ENCODE assay signal across 15 cellular contexts in the genomic region with DNA sequence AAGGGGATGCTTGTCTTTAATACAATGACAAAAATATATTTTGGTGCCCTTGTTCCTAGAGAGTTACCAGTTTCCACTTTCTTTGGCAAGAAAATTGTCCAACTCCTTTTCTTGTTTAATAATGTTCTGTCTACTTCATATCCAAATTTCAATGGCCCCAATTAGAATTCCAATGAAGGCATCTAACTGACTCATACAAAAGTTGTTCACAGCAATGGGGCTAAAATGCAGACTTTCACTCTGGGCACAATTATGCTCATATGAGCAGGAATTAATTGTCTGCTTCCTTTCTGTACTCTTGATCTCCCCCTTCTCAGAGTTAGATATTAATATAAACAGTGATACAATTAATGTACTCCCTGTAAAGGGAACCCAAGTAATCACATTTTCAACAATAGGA. TPM values are rescaled to one million over a fixed set of nuclear protein-coding genes. Genes with fewer than 3 reads are reported as not detected.
DNase-seq lines count a peak whose midpoint lies in the region; ATAC-seq and TF ChIP-seq lines count a peak whose summit lies in the region.
"Had no signal": no experiment of that assay in that cellular context is flagged by ENCODE, and none has a peak within 500 bp of the region (broad histone marks: within the 10 kb centered on the region; RNA-seq: fewer than 3 reads in every experiment).

No MANE protein-coding gene starts in this region.

- peak; percentile 49 for DNase-seq in AG10803 (ENCODE audit: low read depth)
- no peak for DNase-seq in PC-9
- DNase-seq in foreskin melanocyte, result peak; percentile 26
- DNase-seq in psoas muscle, result no peak
- no peak for DNase-seq in NCI-H526 (lab: John Stamatoyannopoulos, UW)
- DNase-seq in GF-D8 (lab: John Stamatoyannopoulos, UW), result no peak
- no peak for DNase-seq in NCI-H226
- DNase-seq: anterior cingulate cortex, MM.1S, NCI-H2081 treated with DMSO at 0.1 percent for 48 hours, NCI-H82, RPMI8226, substantia nigra had no signal

- peak overlapping the region; percentile 86 for H3K4me2 ChIP-seq in PC-9

- H3K4me3 ChIP-seq in AG10803 (ENCODE audit: low read length) (no peak overlapping the region), PC-9 (peak overlapping the region; percentile 53; the same call in 1 of the 2 replicates), psoas muscle (peak overlapping the region; percentile 68)

- H3K36me3 ChIP-seq in PC-9 (ENCODE audit: low read depth), result no peaks in the 10 kb centered on the region
- H3K36me3 ChIP-seq in psoas muscle (ENCODE audit: insufficient read depth in 1 of 2, low read depth in 1 of 2), result peaks cover 0 to 14% of the 10 kb centered on the region in 2 donors

- peak overlapping the region; percentile 77; the same call in 1 of the 2 replicates for H2AFZ ChIP-seq in PC-9

- TF ChIP-seq CTCF in AG10803 (conservative IDR thresholded peaks at IDR 0.05; ENCODE audit: low read length) (no peak), PC-9 (conservative IDR thresholded peaks at IDR 0.05) (no peak), psoas muscle (IDR thresholded peaks at IDR 0.05) (no peak)

- no peaks in the 10 kb centered on the region for H3K27me3 ChIP-seq in PC-9 (ENCODE audit: insufficient read depth, low read depth)
- H3K27me3 ChIP-seq in psoas muscle (ENCODE audit: insufficient read depth in 3 of 3, low read length in 2 of 3), result no peaks in the 10 kb centered on the region

- POLR2A ChIA-PET in PC-9 (lab: Charles Lee; ENCODE audit: unreplicated experiment), result interaction anchor here (0.6 to 0.7 kb wide), 2 partner anchors 167 to 302 kb away, joined by 6 to 16 read pairs; no protein-coding TSS in a partner anchor

- H3K27ac ChIP-seq in PC-9 (peak overlapping the region; percentile 82), psoas muscle (peak overlapping the region; percentile 95)

- no peak for TF ChIP-seq POLR2A in GM18505 (IDR thresholded peaks at IDR 0.05; ENCODE audit: borderline replicate concordance, extremely low read depth, insufficient read depth, insufficient read length)

- peaks cover 33% of the 10 kb centered on the region for H3K4me1 ChIP-seq in PC-9 (replicated peaks; ENCODE audit: insufficient read depth)
- peaks cover 20% of the 10 kb centered on the region for H3K4me1 ChIP-seq in psoas muscle

- intact Hi-C loops in PC-9 (cut with micrococcal nuclease; ENCODE audit: unreplicated experiment), result loop anchor here (2.0 kb wide), 1 partner anchor 31 kb away; no protein-coding TSS in a partner anchor
- intact Hi-C loops in psoas muscle (cut with DNase I), result loop anchor here (2.0 to 5.0 kb wide), 2 partner anchors 31 to 40 kb away; no protein-coding TSS in a partner anchor

- H3K79me2 ChIP-seq in PC-9 (ENCODE audit: low read depth), result no peaks in the 10 kb centered on the region

- H3F3A ChIP-seq in PC-9 (ENCODE audit: insufficient read depth, low read depth), result peaks cover 27% of the 10 kb centered on the region

- CTCF ChIA-PET in PC-9 (lab: Charles Lee), result no interaction called here

- 0 out of 2 replicates have a peak, but pooled peaks cover 5% of the 10 kb centered on the region for H3K9me2 ChIP-seq in PC-9 (ENCODE audit: insufficient read depth)

- H4K20me1 ChIP-seq in PC-9 (ENCODE audit: insufficient read depth), result no peaks in the 10 kb centered on the region

- no TSS peak for BruUV-seq in PC-9 (replicated peaks; lab: Mats Ljungman, UMichigan)

- ATAC-seq in psoas muscle, result peak in 1 of 4 donors; percentile 15
- no peak for ATAC-seq in GM18505 (IDR thresholded peaks at IDR 0.05; ENCODE audit: unreplicated experiment)
- ATAC-seq: natural killer cell treated with Interleukin-12 subunit alpha and Interleukin-12 subunit beta and Interleukin-15 and Interleukin-18, amount 100 ng/mL, for 72 hours had no signal

- H3K9me3 ChIP-seq in PC-9 (ENCODE audit: insufficient read depth, low read depth), result no peaks in the 10 kb centered on the region
- no peaks in the 10 kb centered on the region for H3K9me3 ChIP-seq in psoas muscle

RNA-seq across cellular contexts. Expression of a gene that starts 42.1 kb away (rescaled TPM):
- total RNA-seq in PC-9 (2021), result 54.4 and 73.5 TPM in 2 replicates
- total RNA-seq in psoas muscle, result 10 to 100 TPM; 11.8 to 77.2 (median 24.7) TPM
- 100 to 1,000 TPM in 1 of 3 donors, 10 to 100 TPM in 2; 43.5 to 142 (median 75.8) TPM for polyA plus RNA-seq in psoas muscle

Comparison
In these comparisons a context has a peak if more than half of its experiments do, and no peak if none do; other contexts are left out.
1. DNase-seq: peak in AG10803 (single experiment) and foreskin melanocyte (single experiment); none in PC-9 (0 of 2), psoas muscle (0 of 2), NCI-H526 (0 of 2), GF-D8 (single experiment) and NCI-H226 (single experiment).